Comparison of ENCODE assay signal across 1 cellular context in the genomic region with DNA sequence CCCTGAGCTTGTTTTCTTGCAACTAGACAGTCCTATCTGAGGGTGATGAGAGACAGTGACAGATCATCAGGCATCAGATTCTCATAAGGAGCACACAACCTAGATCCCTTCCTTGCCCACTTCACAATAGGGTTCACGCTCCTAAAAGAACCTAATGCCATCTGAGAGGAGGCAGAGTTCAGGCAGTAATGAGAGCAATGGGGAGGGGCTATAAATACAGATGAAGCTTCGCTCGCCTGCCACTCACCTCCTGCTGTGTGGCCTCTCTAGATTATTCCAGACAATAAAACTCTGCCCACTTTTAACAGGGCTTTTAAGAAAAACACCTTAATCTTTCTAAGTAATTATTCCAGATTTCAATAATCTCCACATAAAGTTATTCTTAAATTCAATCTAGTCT.
TF ChIP-seq lines count a peak whose summit lies in the region.

No MANE protein-coding gene starts in this region.

TF ChIP-seq in GM23338, 12 proteins besides CTCF, POLR2A, EP300 and RAD21 (continued from another document):
- TF ChIP-seq, protein P1, sequence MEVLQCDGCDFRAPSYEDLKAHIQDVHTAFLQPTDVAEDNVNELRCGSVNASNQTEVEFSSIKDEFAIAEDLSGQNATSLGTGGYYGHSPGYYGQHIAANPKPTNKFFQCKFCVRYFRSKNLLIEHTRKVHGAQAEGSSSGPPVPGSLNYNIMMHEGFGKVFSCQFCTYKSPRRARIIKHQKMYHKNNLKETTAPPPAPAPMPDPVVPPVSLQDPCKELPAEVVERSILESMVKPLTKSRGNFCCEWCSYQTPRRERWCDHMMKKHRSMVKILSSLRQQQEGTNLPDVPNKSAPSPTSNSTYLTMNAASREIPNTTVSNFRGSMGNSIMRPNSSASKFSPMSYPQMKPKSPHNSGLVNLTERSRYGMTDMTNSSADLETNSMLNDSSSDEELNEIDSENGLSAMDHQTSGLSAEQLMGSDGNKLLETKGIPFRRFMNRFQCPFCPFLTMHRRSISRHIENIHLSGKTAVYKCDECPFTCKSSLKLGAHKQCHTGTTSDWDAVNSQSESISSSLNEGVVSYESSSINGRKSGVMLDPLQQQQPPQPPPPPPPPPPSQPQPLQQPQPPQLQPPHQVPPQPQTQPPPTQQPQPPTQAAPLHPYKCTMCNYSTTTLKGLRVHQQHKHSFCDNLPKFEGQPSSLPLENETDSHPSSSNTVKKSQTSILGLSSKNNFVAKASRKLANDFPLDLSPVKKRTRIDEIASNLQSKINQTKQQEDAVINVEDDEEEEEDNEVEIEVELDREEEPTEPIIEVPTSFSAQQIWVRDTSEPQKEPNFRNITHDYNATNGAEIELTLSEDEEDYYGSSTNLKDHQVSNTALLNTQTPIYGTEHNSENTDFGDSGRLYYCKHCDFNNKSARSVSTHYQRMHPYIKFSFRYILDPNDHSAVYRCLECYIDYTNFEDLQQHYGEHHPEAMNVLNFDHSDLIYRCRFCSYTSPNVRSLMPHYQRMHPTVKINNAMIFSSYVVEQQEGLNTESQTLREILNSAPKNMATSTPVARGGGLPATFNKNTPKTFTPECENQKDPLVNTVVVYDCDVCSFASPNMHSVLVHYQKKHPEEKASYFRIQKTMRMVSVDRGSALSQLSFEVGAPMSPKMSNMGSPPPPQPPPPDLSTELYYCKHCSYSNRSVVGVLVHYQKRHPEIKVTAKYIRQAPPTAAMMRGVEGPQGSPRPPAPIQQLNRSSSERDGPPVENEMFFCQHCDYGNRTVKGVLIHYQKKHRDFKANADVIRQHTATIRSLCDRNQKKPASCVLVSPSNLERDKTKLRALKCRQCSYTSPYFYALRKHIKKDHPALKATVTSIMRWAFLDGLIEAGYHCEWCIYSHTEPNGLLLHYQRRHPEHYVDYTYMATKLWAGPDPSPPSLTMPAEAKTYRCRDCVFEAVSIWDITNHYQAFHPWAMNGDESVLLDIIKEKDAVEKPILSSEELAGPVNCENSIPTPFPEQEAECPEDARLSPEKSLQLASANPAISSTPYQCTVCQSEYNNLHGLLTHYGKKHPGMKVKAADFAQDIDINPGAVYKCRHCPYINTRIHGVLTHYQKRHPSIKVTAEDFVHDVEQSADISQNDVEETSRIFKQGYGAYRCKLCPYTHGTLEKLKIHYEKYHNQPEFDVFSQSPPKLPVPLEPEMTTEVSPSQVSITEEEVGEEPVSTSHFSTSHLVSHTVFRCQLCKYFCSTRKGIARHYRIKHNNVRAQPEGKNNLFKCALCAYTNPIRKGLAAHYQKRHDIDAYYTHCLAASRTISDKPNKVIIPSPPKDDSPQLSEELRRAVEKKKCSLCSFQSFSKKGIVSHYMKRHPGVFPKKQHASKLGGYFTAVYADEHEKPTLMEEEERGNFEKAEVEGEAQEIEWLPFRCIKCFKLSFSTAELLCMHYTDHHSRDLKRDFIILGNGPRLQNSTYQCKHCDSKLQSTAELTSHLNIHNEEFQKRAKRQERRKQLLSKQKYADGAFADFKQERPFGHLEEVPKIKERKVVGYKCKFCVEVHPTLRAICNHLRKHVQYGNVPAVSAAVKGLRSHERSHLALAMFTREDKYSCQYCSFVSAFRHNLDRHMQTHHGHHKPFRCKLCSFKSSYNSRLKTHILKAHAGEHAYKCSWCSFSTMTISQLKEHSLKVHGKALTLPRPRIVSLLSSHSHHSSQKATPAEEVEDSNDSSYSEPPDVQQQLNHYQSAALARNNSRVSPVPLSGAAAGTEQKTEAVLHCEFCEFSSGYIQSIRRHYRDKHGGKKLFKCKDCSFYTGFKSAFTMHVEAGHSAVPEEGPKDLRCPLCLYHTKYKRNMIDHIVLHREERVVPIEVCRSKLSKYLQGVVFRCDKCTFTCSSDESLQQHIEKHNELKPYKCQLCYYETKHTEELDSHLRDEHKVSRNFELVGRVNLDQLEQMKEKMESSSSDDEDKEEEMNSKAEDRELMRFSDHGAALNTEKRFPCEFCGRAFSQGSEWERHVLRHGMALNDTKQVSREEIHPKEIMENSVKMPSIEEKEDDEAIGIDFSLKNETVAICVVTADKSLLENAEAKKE (CRISPR knock-in tag; IDR thresholded peaks at IDR 0.05): no peak
